14 cellular contexts compared by ENCODE assay signal in the genomic region with DNA sequence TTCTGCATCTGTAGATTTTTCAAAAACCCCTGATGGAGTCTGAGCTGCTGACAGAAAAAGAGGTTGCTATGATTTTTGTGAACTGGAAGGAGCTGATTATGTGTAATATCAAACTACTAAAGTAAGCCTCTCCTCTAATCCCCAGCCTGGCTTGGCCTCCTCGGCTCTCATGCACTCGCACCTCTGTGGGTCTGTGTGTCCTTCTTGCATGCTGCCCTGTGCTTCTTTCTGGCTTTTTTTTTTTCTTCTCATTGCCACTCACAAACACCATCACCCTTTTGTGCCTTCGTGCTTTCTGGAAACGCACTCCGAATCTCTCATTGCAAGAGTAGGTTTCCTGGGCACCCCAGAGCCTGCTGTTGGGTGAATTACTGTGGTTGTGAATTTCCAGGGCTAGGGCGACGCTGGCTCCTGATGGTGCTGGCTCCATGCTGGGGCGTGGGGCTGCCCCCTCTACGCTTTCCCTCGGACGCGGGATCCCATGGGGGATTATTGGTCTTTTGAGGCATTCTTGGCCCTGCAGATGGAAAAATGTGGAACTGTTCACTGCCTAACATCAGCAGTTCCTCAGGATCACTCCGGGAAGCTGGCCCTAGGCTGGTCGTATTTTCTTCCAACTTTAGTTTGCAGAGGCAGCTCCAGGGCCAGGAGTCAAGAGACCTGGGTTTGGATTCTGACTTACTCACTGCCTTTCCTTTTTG.
"Had no signal": no experiment of that assay in that cellular context is flagged by ENCODE, and none has a peak within 500 bp of the region (broad histone marks: within the 10 kb centered on the region; RNA-seq: fewer than 3 reads in every experiment).

No MANE protein-coding gene starts in this region.

- H3K27me3 Mint-ChIP-seq: activated naive CD8-positive, alpha-beta T cell treated with anti-CD3 and anti-CD28 coated beads for 36 hours had no signal

- H3K4me1 ChIP-seq: prostate gland, right lobe of liver, uterus had no signal

- H3K27ac Mint-ChIP-seq: activated CD4-positive, alpha-beta memory T cell treated with anti-CD3 and anti-CD28 coated beads, Interleukin-2, amount 10 ng/mL, durations not matched to agents 7 days and 5 days; activated naive CD8-positive, alpha-beta T cell treated with anti-CD3 and anti-CD28 coated beads for 36 hours had no signal

- H3K9me3 ChIP-seq: prostate gland, right lobe of liver, uterus had no signal

- H3K4me1 Mint-ChIP-seq: activated CD4-positive, alpha-beta memory T cell treated with anti-CD3 and anti-CD28 coated beads, Interleukin-2, amount 10 ng/mL, durations not matched to agents 7 days and 5 days; activated naive CD8-positive, alpha-beta T cell treated with anti-CD3 and anti-CD28 coated beads for 36 hours; naive B cell had no signal

- H3K4me3 Mint-ChIP-seq: activated CD4-positive, alpha-beta memory T cell treated with anti-CD3 and anti-CD28 coated beads, Interleukin-2, amount 10 ng/mL, durations not matched to agents 7 days and 5 days; activated naive CD8-positive, alpha-beta T cell treated with anti-CD3 and anti-CD28 coated beads for 36 hours; naive B cell had no signal

- H3K4me3 ChIP-seq: hepatocyte, lung, prostate gland, right lobe of liver, uterus had no signal

- DNase-seq: activated CD4-positive, alpha-beta memory T cell treated with anti-CD3 and anti-CD28 coated beads, Interleukin-2, amount 10 ng/mL, durations not matched to agents 7 days and 5 days; activated CD4-positive, alpha-beta T cell treated with anti-CD3 and anti-CD28 coated beads for 1 hour; activated gamma-delta T cell; activated naive CD8-positive, alpha-beta T cell treated with anti-CD3 and anti-CD28 coated beads for 36 hours; activated T-cell treated with anti-CD3 and anti-CD28 coated beads, Interleukin-2, amount 50 U/mL, for 48 hours; kidney glomerular epithelial cell; naive B cell; right lobe of liver; stimulated activated CD4-positive, alpha-beta T cell treated with anti-CD3 and anti-CD28 coated beads, Interleukin-2, amount 100 ng/mL, for 48 hours; stimulated activated naive CD4-positive, alpha-beta T cell treated with Interleukin-2 at 50 U/mL for 16 hours; uterus had no signal

- H3K36me3 ChIP-seq: prostate gland, right lobe of liver, uterus had no signal

- H3K27ac ChIP-seq: hepatocyte, right lobe of liver, uterus had no signal

- H2AFZ ChIP-seq: hepatocyte had no signal

- ATAC-seq: right lobe of liver had no signal

- H3K9me3 Mint-ChIP-seq: activated CD4-positive, alpha-beta memory T cell treated with anti-CD3 and anti-CD28 coated beads, Interleukin-2, amount 10 ng/mL, durations not matched to agents 7 days and 5 days; activated naive CD8-positive, alpha-beta T cell treated with anti-CD3 and anti-CD28 coated beads for 36 hours; naive B cell had no signal

- H3K27me3 ChIP-seq: hepatocyte, right lobe of liver, uterus had no signal

- H3K4me2 ChIP-seq: hepatocyte had no signal

- H3K36me3 Mint-ChIP-seq: activated naive CD8-positive, alpha-beta T cell treated with anti-CD3 and anti-CD28 coated beads for 36 hours; naive B cell had no signal
